Comparison of ENCODE assay signal across 15 cellular contexts in the genomic region with DNA sequence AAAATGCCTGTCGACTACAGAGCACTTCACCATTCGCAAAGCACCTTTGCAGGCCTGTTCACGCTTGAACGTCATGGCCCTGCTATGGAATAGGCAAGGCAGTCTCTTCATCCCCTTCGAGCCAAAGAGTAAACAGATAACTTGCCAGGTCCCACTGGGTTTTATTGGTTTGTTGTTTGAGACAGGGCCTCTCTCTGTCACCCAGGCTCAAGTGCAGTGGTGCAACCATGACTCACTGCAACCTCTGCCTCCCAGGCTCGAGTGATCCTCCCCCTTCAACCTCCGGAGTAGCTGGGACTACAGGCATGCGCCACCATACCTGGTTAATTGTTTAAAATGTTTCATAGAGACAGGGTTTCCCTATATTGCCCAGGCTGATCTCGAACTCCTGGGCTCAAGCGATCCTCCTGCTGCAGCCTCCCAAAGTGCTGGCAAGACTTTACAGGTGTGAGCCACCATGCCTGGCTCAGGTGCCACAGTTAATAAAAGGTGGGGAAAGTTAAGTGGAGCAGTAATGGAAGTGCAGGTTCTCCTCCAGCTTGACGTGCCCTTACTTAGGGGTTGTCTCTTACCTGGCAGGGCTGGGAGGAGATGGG. TPM values are rescaled to one million over a fixed set of nuclear protein-coding genes. Genes with fewer than 3 reads are reported as not detected.
DNase-seq lines count a peak whose midpoint lies in the region; ATAC-seq, FAIRE-seq and TF ChIP-seq lines count a peak whose summit lies in the region.
"Had no signal": no experiment of that assay in that cellular context is flagged by ENCODE, and none has a peak within 500 bp of the region (broad histone marks: within the 10 kb centered on the region; RNA-seq: fewer than 3 reads in every experiment).

No MANE protein-coding gene starts in this region.

- H3K27me3 ChIP-seq in Caco-2 (replicated peaks; ENCODE audit: control insufficient read depth, insufficient read depth, low read length) (no peaks in the 10 kb centered on the region), lower lobe of right lung (ENCODE audit: low read depth) (no peaks in the 10 kb centered on the region), neural progenitor cell (no peaks in the 10 kb centered on the region)

- H3K79me2 ChIP-seq in neural progenitor cell (ENCODE audit: low read depth): no peaks in the 10 kb centered on the region

- CTCF ChIA-PET in Caco-2 (lab: Charles Lee): interaction anchor here (1.2 to 2.4 kb wide), 4 partner anchors 20 to 324 kb away, joined by 3 to 8 read pairs (median 6); a partner anchor contains a TSS

- H3K36me3 ChIP-seq in Caco-2 (ENCODE audit: control insufficient read depth, insufficient read depth, low read length) (peaks cover 4% of the 10 kb centered on the region), lower lobe of right lung (peaks cover 25% of the 10 kb centered on the region), neural progenitor cell (no peaks in the 10 kb centered on the region)

- no peaks in the 10 kb centered on the region for H4K20me1 ChIP-seq in neural progenitor cell (ENCODE audit: low read depth)

- no TSS peak for BruUV-seq in Caco-2 (replicated peaks; lab: Mats Ljungman, UMichigan)

- H3K27ac Mint-ChIP-seq in Caco-2 (ENCODE audit: unreplicated experiment) (peak overlapping the region; percentile 26), neural progenitor cell (no peak overlapping the region)

- H3K4me3 Mint-ChIP-seq in Caco-2 (ENCODE audit: unreplicated experiment) (no peak overlapping the region), neural progenitor cell (no peak overlapping the region)

- H3K4me1 ChIP-seq in Caco-2 (peaks cover 16% of the 10 kb centered on the region), lower lobe of right lung (no peaks in the 10 kb centered on the region), neural progenitor cell (no peaks in the 10 kb centered on the region)

- H3K4me1 Mint-ChIP-seq in Caco-2 (ENCODE audit: low read depth, unreplicated experiment): peaks cover 18% of the 10 kb centered on the region
- no peaks in the 10 kb centered on the region for H3K4me1 Mint-ChIP-seq in neural progenitor cell

- H3K9me3 Mint-ChIP-seq in Caco-2 (ENCODE audit: unreplicated experiment) (no peaks in the 10 kb centered on the region), neural progenitor cell (no peaks in the 10 kb centered on the region)

- H3K9ac ChIP-seq in neural progenitor cell: no peak overlapping the region

- no peak for TF ChIP-seq CTCF in Caco-2 (IDR thresholded peaks at IDR 0.05; ENCODE audit: insufficient read depth in 1 of 2, low read depth in 1 of 2, low read length in 1 of 2, severe bottlenecking in 1 of 2, unreplicated experiment in 1 of 2)
- TF ChIP-seq CTCF in lower lobe of right lung (IDR thresholded peaks at IDR 0.05): no peak
- TF ChIP-seq CTCF in neural progenitor cell (IDR thresholded peaks at IDR 0.05): no peak

- ATAC-seq in lower lobe of right lung: peak; percentile 21 to 53

- no peak overlapping the region for H2AFZ ChIP-seq in neural progenitor cell (replicated peaks)

- H3K9me3 ChIP-seq in Caco-2 (no peaks in the 10 kb centered on the region), lower lobe of right lung (no peaks in the 10 kb centered on the region), neural progenitor cell (ENCODE audit: low read depth) (no peaks in the 10 kb centered on the region)

- FAIRE-seq in GM19239 (lab: Jason Lieb, UNC): no peak
- FAIRE-seq: endometrium, urothelium cell line had no signal

- POLR2A ChIA-PET in Caco-2 (lab: Charles Lee): no interaction called here

- H3K27ac ChIP-seq in lower lobe of right lung (no peak overlapping the region), neural progenitor cell (no peak overlapping the region)
- H3K27ac ChIP-seq: SK-N-MC had no signal

- intact Hi-C loops in Caco-2 (cut with micrococcal nuclease; ENCODE audit: unreplicated experiment): no loop called here
- intact Hi-C loops in lower lobe of right lung (cut with DNase I): no loop called here

- no peaks in the 10 kb centered on the region for H3F3A ChIP-seq in neural progenitor cell (ENCODE audit: low read depth)

- no peak overlapping the region for H3K4me2 ChIP-seq in neural progenitor cell
- H3K4me2 ChIP-seq: smooth muscle cell had no signal

- H3K36me3 Mint-ChIP-seq in Caco-2 (ENCODE audit: insufficient read depth, unreplicated experiment) (peaks cover 18% of the 10 kb centered on the region), neural progenitor cell (no peaks in the 10 kb centered on the region)

- peak; percentile 66 to 70 for DNase-seq in Caco-2
- peak; percentile 66 for DNase-seq in HuH-7.5 (ENCODE audit: low spot score)
- DNase-seq in amniotic epithelial cell (ENCODE audit: low read depth): peak; percentile 67
- DNase-seq in lower lobe of right lung: no peak
- no peak for DNase-seq in neural progenitor cell (ENCODE audit: low spot score)
- DNase-seq in occipital lobe (lab: John Stamatoyannopoulos, UW): no peak
- no peak for DNase-seq in COLO829 (ENCODE audit: low spot score)
- no peak for DNase-seq in GM19239 (ENCODE audit: insufficient read length, low spot score)
- DNase-seq: activated CD4-positive, CD25-positive, alpha-beta regulatory T cell; activated T-cell treated with anti-CD3 and anti-CD28 coated beads, Interleukin-2, amount 50 U/mL, for 1 hour; C1 segment of cervical spinal cord had no signal

- no peaks in the 10 kb centered on the region for H3K27me3 Mint-ChIP-seq in Caco-2 (ENCODE audit: insufficient read depth, unreplicated experiment)
- peaks cover 7% of the 10 kb centered on the region for H3K27me3 Mint-ChIP-seq in neural progenitor cell (ENCODE audit: insufficient read depth, low read depth)

- H3K4me3 ChIP-seq in Caco-2 (ENCODE audit: low read depth, low read length): no peak overlapping the region
- no peak overlapping the region for H3K4me3 ChIP-seq in lower lobe of right lung
- no peak overlapping the region for H3K4me3 ChIP-seq in neural progenitor cell
- H3K4me3 ChIP-seq: SK-N-MC, smooth muscle cell had no signal

RNA-seq across cellular contexts. Expression of a gene that starts 9.5 kb away (rescaled TPM):
- not detected in 2 replicates for total RNA-seq in Caco-2 (2022)
- total RNA-seq in lower lobe of right lung: not detected
- not detected in 2 replicates for total RNA-seq in neural progenitor cell (ENCODE audit: low replicate concordance)
- total RNA-seq in occipital lobe: not detected
- total RNA-seq: smooth muscle cell had no signal

RNA-seq across cellular contexts. Expression of a gene that starts 19.5 kb away (rescaled TPM):
- 85.3 and 93.9 TPM in 2 replicates for total RNA-seq in Caco-2 (2022)
- total RNA-seq in lower lobe of right lung: 29.2 TPM
- total RNA-seq in neural progenitor cell (ENCODE audit: low replicate concordance): 9.7 and 12.9 TPM in 2 replicates
- total RNA-seq in occipital lobe: 24.2 TPM

RNA-seq across cellular contexts. Expression of a gene that starts 33.2 kb away (rescaled TPM):
- total RNA-seq in Caco-2 (2022) (135 and 161 TPM in 2 replicates), lower lobe of right lung (70.4 TPM), neural progenitor cell (ENCODE audit: low replicate concordance) (15.2 and 28.8 TPM in 2 replicates), occipital lobe (1.9 TPM)

RNA-seq across cellular contexts. Expression of a gene that starts 49.1 kb away (rescaled TPM):
- total RNA-seq in Caco-2 (2022) (1.3 and 2.7 TPM in 2 replicates), lower lobe of right lung (3.8 TPM), neural progenitor cell (ENCODE audit: low replicate concordance) (3.5 and 3.8 TPM in 2 replicates), occipital lobe (2.0 TPM)

Comparison
In these comparisons a context has a peak if more than half of its experiments do, and no peak if none do; other contexts are left out.
1. DNase-seq: peak in Caco-2 (2 of 2), HuH-7.5 (single experiment) and amniotic epithelial cell (single experiment); none in lower lobe of right lung (single experiment), neural progenitor cell (single experiment), occipital lobe (single experiment), COLO829 (single experiment) and GM19239 (single experiment).